8 cellular contexts compared by ENCODE assay signal in genomic region chr6:32837651-32838113, GRCh38. TPM values are rescaled to one million over a fixed set of nuclear protein-coding genes. Genes with fewer than 3 reads are reported as not detected.
A peak's percentile ranks its signal among the peaks of the same experiment; 100 is the strongest.
DNase-seq lines count a peak whose midpoint lies in the region; ATAC-seq and TF ChIP-seq lines count a peak whose summit lies in the region.

No MANE protein-coding gene starts in this region.

- TF ChIP-seq CTCF in activated CD8-positive, alpha-beta T cell treated with anti-CD3 and anti-CD28 coated beads for 36 hours (IDR thresholded peaks at IDR 0.05) = no peak

- H3K9ac ChIP-seq in iPS-15b (ENCODE audit: low read depth, low read length) = no peak overlapping the region
- peak overlapping the region; percentile 52 to 79 for H3K9ac ChIP-seq in stomach smooth muscle (ENCODE audit: low read length in 2 of 2)

- DNase-seq in activated effector memory CD4-positive, alpha-beta T cell treated with anti-CD3 and anti-CD28 coated beads, Interleukin-2, amount 50 U/mL, for 16 hours = peak; percentile 68
- no peak for DNase-seq in activated effector memory CD4-positive, alpha-beta T cell treated with Interleukin-2 at 50 U/mL for 16 hours
- DNase-seq in activated CD8-positive, alpha-beta T cell treated with anti-CD3 and anti-CD28 coated beads for 36 hours = no peak
- DNase-seq in stimulated activated naive CD4-positive, alpha-beta T cell (lab: John Stamatoyannopoulos, UW) = no peak
- no peak for DNase-seq in DMS79 (lab: John Stamatoyannopoulos, UW)

- peak overlapping the region; percentile 99 for H3K27ac Mint-ChIP-seq in activated CD8-positive, alpha-beta T cell treated with anti-CD3 and anti-CD28 coated beads for 36 hours

- no peak for ATAC-seq in activated CD8-positive, alpha-beta T cell treated with anti-CD3 and anti-CD28 coated beads for 36 hours
- no peak for ATAC-seq in HG03342 (IDR thresholded peaks at IDR 0.05; ENCODE audit: unreplicated experiment)

- no peaks in the 10 kb centered on the region for H3K9me3 Mint-ChIP-seq in activated CD8-positive, alpha-beta T cell treated with anti-CD3 and anti-CD28 coated beads for 36 hours

- H3K4me3 Mint-ChIP-seq in activated CD8-positive, alpha-beta T cell treated with anti-CD3 and anti-CD28 coated beads for 36 hours = peak overlapping the region; percentile 79

- CTCF ChIA-PET in activated CD8-positive, alpha-beta T cell treated with anti-CD3 and anti-CD28 coated beads for 36 hours (lab: Charles Lee) = interaction anchor here (0.7 to 10.1 kb wide), 29 partner anchors 10 to 690 kb away, joined by 3 to 400 read pairs (median 7); partner anchors contain the start of genes BRD2, HLA-DMA, PSMB9 and TAP1

- POLR2A ChIA-PET in activated CD8-positive, alpha-beta T cell treated with anti-CD3 and anti-CD28 coated beads for 36 hours (lab: Charles Lee) = interaction anchor here (0.5 to 10.7 kb wide), 13 partner anchors 10 to 553 kb away, joined by 3 to 458 read pairs (median 13); partner anchors contain the start of genes BRD2, PSMB9, TAP1 and ZBTB22

- H3K27me3 ChIP-seq in iPS-15b (ENCODE audit: control insufficient read depth, insufficient read depth, low read length) = peaks cover 7% of the 10 kb centered on the region
- no peaks in the 10 kb centered on the region for H3K27me3 ChIP-seq in stomach smooth muscle (ENCODE audit: control insufficient read depth in 1 of 2, insufficient read depth in 2 of 2, low read length in 2 of 2)

- intact Hi-C loops in activated CD8-positive, alpha-beta T cell treated with anti-CD3 and anti-CD28 coated beads for 36 hours (cut with micrococcal nuclease) = loop anchor here (1.0 kb wide), 2 partner anchors 16 to 31 kb away; partner anchors contain the start of gene TAP1

- H3K36me3 ChIP-seq in iPS-15b (ENCODE audit: control insufficient read depth, insufficient read depth, low read length) = no peaks in the 10 kb centered on the region
- peaks cover 4 to 19% of the 10 kb centered on the region in 2 donors for H3K36me3 ChIP-seq in stomach smooth muscle (ENCODE audit: control insufficient read depth in 2 of 2, insufficient read depth in 2 of 2, low read length in 2 of 2)

- H3K9me3 ChIP-seq in iPS-15b (ENCODE audit: control insufficient read depth, insufficient read depth, low read length) (no peaks in the 10 kb centered on the region), stomach smooth muscle (ENCODE audit: control insufficient read depth in 2 of 2, low read length in 2 of 2) (no peaks in the 10 kb centered on the region)

- H3K4me1 Mint-ChIP-seq in activated CD8-positive, alpha-beta T cell treated with anti-CD3 and anti-CD28 coated beads for 36 hours (ENCODE audit: low read depth) = peaks cover 80% of the 10 kb centered on the region

- H3K27ac ChIP-seq in stomach smooth muscle (ENCODE audit: low read length) = peak overlapping the region; percentile 84

- H3K27me3 Mint-ChIP-seq in activated CD8-positive, alpha-beta T cell treated with anti-CD3 and anti-CD28 coated beads for 36 hours = no peaks in the 10 kb centered on the region

- peak overlapping the region; percentile 76 for H3K4me3 ChIP-seq in iPS-15b (ENCODE audit: low read depth, low read length)
- H3K4me3 ChIP-seq in stomach smooth muscle (ENCODE audit: low read length in 2 of 2) = peak overlapping the region; percentile 55 to 89

- peaks cover 87% of the 10 kb centered on the region for H3K36me3 Mint-ChIP-seq in activated CD8-positive, alpha-beta T cell treated with anti-CD3 and anti-CD28 coated beads for 36 hours (ENCODE audit: low read depth)

- no peaks in the 10 kb centered on the region for H3K4me1 ChIP-seq in iPS-15b (ENCODE audit: control insufficient read depth, insufficient read depth, low read length)
- peaks cover 10% of the 10 kb centered on the region for H3K4me1 ChIP-seq in stomach smooth muscle (ENCODE audit: control insufficient read depth, insufficient read depth, low read length)

RNA-seq across cellular contexts. Expression of gene TAP2, which starts 0.9 kb away (rescaled TPM):
- 100 to 1,000 TPM; 110 to 113 TPM for total RNA-seq in activated CD8-positive, alpha-beta T cell treated with anti-CD3 and anti-CD28 coated beads for 36 hours

RNA-seq across cellular contexts. Expression of gene PSMB8, which starts 6.2 kb away (rescaled TPM):
- total RNA-seq in activated CD8-positive, alpha-beta T cell treated with anti-CD3 and anti-CD28 coated beads for 36 hours = 100 to 1,000 TPM; 370 to 371 TPM

RNA-seq across cellular contexts. Expression of gene TAP1, which starts 15.8 kb away (rescaled TPM):
- total RNA-seq in activated CD8-positive, alpha-beta T cell treated with anti-CD3 and anti-CD28 coated beads for 36 hours = 100 to 1,000 TPM; 210 to 211 TPM

RNA-seq across cellular contexts. Expression of gene PSMB9, which starts 16.3 kb away (rescaled TPM):
- 100 to 1,000 TPM; 219 to 229 TPM for total RNA-seq in activated CD8-positive, alpha-beta T cell treated with anti-CD3 and anti-CD28 coated beads for 36 hours

RNA-seq across cellular contexts. Expression of gene HLA-DOB, which starts 20.9 kb away (rescaled TPM):
- total RNA-seq in activated CD8-positive, alpha-beta T cell treated with anti-CD3 and anti-CD28 coated beads for 36 hours = 10 to 100 TPM; 10.2 to 11.6 TPM
